In the genomic region with DNA sequence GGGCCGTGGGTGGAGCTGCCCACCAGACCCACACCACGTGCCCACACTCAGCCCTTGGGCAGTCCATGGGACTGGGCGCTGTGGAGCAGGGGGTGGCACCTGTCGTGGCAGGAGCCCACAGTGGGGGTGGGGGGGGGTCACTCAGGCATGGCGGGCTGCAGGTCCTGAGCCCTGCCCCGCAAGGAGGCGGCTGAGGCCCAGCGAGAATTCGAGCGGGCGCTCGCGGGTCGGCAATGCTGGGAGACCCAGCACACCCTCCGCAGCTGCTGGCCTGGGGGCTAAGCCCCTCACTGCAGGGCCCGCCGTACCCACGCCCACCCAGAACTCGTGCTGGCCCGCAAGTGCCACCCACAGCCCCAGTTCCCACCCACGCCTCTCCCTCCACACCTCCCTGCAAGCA, we compare ENCODE assay signal across 21 cellular contexts.
DNase-seq lines count a peak whose midpoint lies in the region; ATAC-seq and TF ChIP-seq lines count a peak whose summit lies in the region.
"Had no signal": no experiment of that assay in that cellular context is flagged by ENCODE, and none has a peak within 500 bp of the region (broad histone marks: within the 10 kb centered on the region; RNA-seq: fewer than 3 reads in every experiment).

No MANE protein-coding gene starts in this region.

- no peak for DNase-seq in stimulated activated naive CD8-positive, alpha-beta T cell treated with anti-CD3 and anti-CD28 coated beads, Interleukin-15, amount 100 ng/mL, for 72 hours
- no peak for DNase-seq in stimulated activated naive CD8-positive, alpha-beta T cell treated with anti-CD3 and anti-CD28 coated beads, Interleukin-15, Interleukin-2, amounts not matched to agents 100 U/mL and 50 U/mL, for 24 hours
- DNase-seq in chondrocyte (ENCODE audit: low spot score) (peak; percentile 72), spleen (peak; percentile 68), aorta (peak; percentile 38 to 69), NCI-H748 (lab: John Stamatoyannopoulos, UW; ENCODE audit: unreplicated experiment) (no peak)
- DNase-seq: Caco-2; CD4-positive, CD25-positive, alpha-beta regulatory T cell; DMS79; EL; GDM1; H9 had no signal

- H3K4me3 Mint-ChIP-seq in stimulated activated naive CD8-positive, alpha-beta T cell treated with anti-CD3 and anti-CD28 coated beads, Interleukin-15, amount 100 ng/mL, for 72 hours = no peak overlapping the region
- no peak overlapping the region for H3K4me3 Mint-ChIP-seq in chondrocyte (ENCODE audit: unreplicated experiment)
- H3K4me3 Mint-ChIP-seq: B cell; CD4-positive, CD25-positive, alpha-beta regulatory T cell; CD8-positive, alpha-beta T cell; GM23338; H9 had no signal

- TF ChIP-seq CTCF in chondrocyte (IDR thresholded peaks at IDR 0.05) = no peak
- TF ChIP-seq CTCF in spleen (IDR thresholded peaks at IDR 0.05 in 8 of 11, conservative IDR thresholded peaks at IDR 0.05 in 3 of 11) = no peak

- no peaks in the 10 kb centered on the region for H3K27me3 ChIP-seq in spleen (replicated peaks in 1 of 7)
- H3K27me3 ChIP-seq in aorta (ENCODE audit: control insufficient read depth in 1 of 2, insufficient read depth in 2 of 2, low read length in 1 of 2) = no peaks in the 10 kb centered on the region
- H3K27me3 ChIP-seq: BLaER1 had no signal

- H3K36me3 ChIP-seq in spleen = peaks cover 0 to 14% (median 0%) of the 10 kb centered on the region in 6 donors
- peaks cover 0 to 2% of the 10 kb centered on the region in 2 donors for H3K36me3 ChIP-seq in aorta (ENCODE audit: control insufficient read depth in 1 of 2, insufficient read depth in 2 of 2, low read length in 1 of 2)
- H3K36me3 ChIP-seq: BLaER1 had no signal

- no peak for TF ChIP-seq POLR2A in spleen (IDR thresholded peaks at IDR 0.05)

- 95 to 100% (median 97%) methylated on average over 7 to 21 of the region's 21 CpGs for WGBS in spleen, 5 donors
- WGBS in aorta, 2 donors = 96 to 97% methylated on average over 21 of the region's 21 CpGs

- intact Hi-C loops in spleen (cut with DNase I; ENCODE audit: low total_unique reads) = no loop called here
- intact Hi-C loops in aorta (cut with DNase I) = no loop called here

- H3K27me3 Mint-ChIP-seq in stimulated activated naive CD8-positive, alpha-beta T cell treated with anti-CD3 and anti-CD28 coated beads, Interleukin-15, amount 100 ng/mL, for 72 hours = no peaks in the 10 kb centered on the region
- no peaks in the 10 kb centered on the region for H3K27me3 Mint-ChIP-seq in chondrocyte (ENCODE audit: low read depth)
- H3K27me3 Mint-ChIP-seq: B cell; CD4-positive, CD25-positive, alpha-beta regulatory T cell had no signal

- H3K4me1 ChIP-seq in spleen = no peaks in the 10 kb centered on the region
- H3K4me1 ChIP-seq in aorta (ENCODE audit: control insufficient read depth in 1 of 2, insufficient read depth in 2 of 2, low read length in 2 of 2) = no peaks in the 10 kb centered on the region
- H3K4me1 ChIP-seq: BLaER1, Caco-2 had no signal

- H3K9me3 ChIP-seq in spleen (peaks cover 0 to 46% (median 21%) of the 10 kb centered on the region in 8 donors), aorta (ENCODE audit: control insufficient read depth, low read length) (no peaks in the 10 kb centered on the region)
- H3K9me3 ChIP-seq: Caco-2 had no signal

- no peak overlapping the region for H3K27ac Mint-ChIP-seq in stimulated activated naive CD8-positive, alpha-beta T cell treated with anti-CD3 and anti-CD28 coated beads, Interleukin-15, amount 100 ng/mL, for 72 hours
- H3K27ac Mint-ChIP-seq in chondrocyte (ENCODE audit: unreplicated experiment) = no peak overlapping the region
- H3K27ac Mint-ChIP-seq: B cell; CD8-positive, alpha-beta T cell; GM23338; H9 had no signal

- ATAC-seq in stimulated activated naive CD8-positive, alpha-beta T cell treated with anti-CD3 and anti-CD28 coated beads, Interleukin-15, amount 100 ng/mL, for 72 hours = peak; percentile 35
- ATAC-seq in stimulated activated naive CD8-positive, alpha-beta T cell treated with anti-CD3 and anti-CD28 coated beads, Interleukin-15, Interleukin-2, amounts not matched to agents 100 U/mL and 50 U/mL, for 24 hours = no peak
- ATAC-seq in aorta (ENCODE audit: low FRiP score) (no peak), GM18873 (IDR thresholded peaks at IDR 0.05; ENCODE audit: low FRiP score, unreplicated experiment) (no peak), HG02798 (IDR thresholded peaks at IDR 0.05; ENCODE audit: poor library complexity, unreplicated experiment) (no peak)
- ATAC-seq: CD8-positive, alpha-beta T cell; GM12878; GM23338; HCT116 had no signal

- no peak overlapping the region for H3K4me3 ChIP-seq in spleen
- no peak overlapping the region for H3K4me3 ChIP-seq in aorta (ENCODE audit: low read length in 2 of 2)
- H3K4me3 ChIP-seq: BLaER1, GM12878, GM23338 had no signal

- peaks cover 13 to 26% of the 10 kb centered on the region in 2 donors for H3K9me3 Mint-ChIP-seq in stimulated activated naive CD8-positive, alpha-beta T cell treated with anti-CD3 and anti-CD28 coated beads, Interleukin-15, amount 100 ng/mL, for 72 hours
- H3K9me3 Mint-ChIP-seq in chondrocyte (ENCODE audit: low read depth) = peaks cover 42% of the 10 kb centered on the region

- no peaks in the 10 kb centered on the region for H3K4me1 Mint-ChIP-seq in stimulated activated naive CD8-positive, alpha-beta T cell treated with anti-CD3 and anti-CD28 coated beads, Interleukin-15, amount 100 ng/mL, for 72 hours
- no peaks in the 10 kb centered on the region for H3K4me1 Mint-ChIP-seq in chondrocyte (ENCODE audit: low read depth)
- H3K4me1 Mint-ChIP-seq: B cell, GM23338 had no signal

- H3K36me3 Mint-ChIP-seq in chondrocyte (ENCODE audit: low read depth) = peaks cover 13% of the 10 kb centered on the region

- H3K27ac ChIP-seq in spleen = no peak overlapping the region
- H3K27ac ChIP-seq in aorta (ENCODE audit: low read depth in 1 of 2, low read length in 2 of 2) = no peak overlapping the region
- H3K27ac ChIP-seq: BLaER1, C4-2B had no signal

Comparison
In these comparisons a context has a peak if more than half of its experiments do, and no peak if none do; other contexts are left out.
1. DNase-seq: peak in chondrocyte (single experiment), spleen (single experiment) and aorta (2 of 2); none in stimulated activated naive CD8-positive, alpha-beta T cell treated with anti-CD3 and anti-CD28 coated beads, Interleukin-15, amount 100 ng/mL, for 72 hours (0 of 2), stimulated activated naive CD8-positive, alpha-beta T cell treated with anti-CD3 and anti-CD28 coated beads, Interleukin-15, Interleukin-2, amounts not matched to agents 100 U/mL and 50 U/mL, for 24 hours (single experiment) and NCI-H748 (single experiment).